In genomic region chrX:14920196-14920595, GRCh38 we compare ENCODE assay signal across 32 cellular contexts. TPM values are rescaled to one million over a fixed set of nuclear protein-coding genes. Genes with fewer than 3 reads are reported as not detected.
DNase-seq lines count a peak whose midpoint lies in the region; ATAC-seq, FAIRE-seq and TF ChIP-seq lines count a peak whose summit lies in the region.
"Had no signal": no experiment of that assay in that cellular context is flagged by ENCODE, and none has a peak within 500 bp of the region (broad histone marks: within the 10 kb centered on the region; RNA-seq: fewer than 3 reads in every experiment).

No MANE protein-coding gene starts in this region.

- peak in 1 of 2 experiments; percentile 21; a peak in 1 of 4 replicates for TF ChIP-seq EP300 in SK-N-SH (IDR thresholded peaks at IDR 0.05; ENCODE audit: borderline replicate concordance in 1 of 2, low read depth in 1 of 2, low read length in 1 of 2)

- 41% methylated on average over 2 of the region's 2 CpGs for WGBS in SK-N-SH (ENCODE audit: low lambda C conversion rate)

- POLR2A ChIA-PET in SK-N-SH (lab: Yijun Ruan, JAX): no interaction called here

- no peak overlapping the region for H3K4me2 ChIP-seq in SK-N-SH
- H3K4me2 ChIP-seq: neural progenitor cell had no signal

- DNase-seq in SK-N-SH (no peak), amniotic epithelial cell (ENCODE audit: low read depth) (peak; percentile 49), fibroblast of mammary gland (ENCODE audit: low read depth) (peak; percentile 33), right atrium auricular region (ENCODE audit: low spot score) (no peak), NCI-H1048 (lab: John Stamatoyannopoulos, UW) (no peak), RCC 7860 (ENCODE audit: low spot score) (no peak)
- no peak for DNase-seq in stimulated activated CD4-positive, alpha-beta T cell treated with anti-CD3 and anti-CD28 coated beads, Interleukin-2, amount 100 ng/mL, for 48 hours
- DNase-seq: activated CD4-positive, alpha-beta T cell treated with anti-CD3 and anti-CD28 coated beads, Interleukin-2, amount 50 U/mL, for 48 hours; activated naive CD8-positive, alpha-beta T cell treated with anti-CD3 and anti-CD28 coated beads, Interleukin-2, amount 50 U/mL, for 24 hours; activated T-cell treated with anti-CD3 and anti-CD28 coated beads, Interleukin-2, amount 50 U/mL, for 48 hours; CD8-positive, alpha-beta T cell; effector CD4-positive, alpha-beta T cell; foreskin melanocyte; heart left ventricle; KG1; left ventricle myocardium inferior; mesendoderm; NCI-H1417; NCI-H2081 treated with DMSO at 0.1 percent for 48 hours; NCI-H2227 treated with DMSO at 0.1 percent for 48 hours; NCI-H526; NK-92 treated with Interleukin-12 subunit alpha and Interleukin-12 subunit beta, amount 100 ng/mL, for 24 hours; T-helper 2 cell; transverse colon had no signal

- H2AFZ ChIP-seq in SK-N-SH (ENCODE audit: low read depth): no peak overlapping the region
- H2AFZ ChIP-seq: neural progenitor cell had no signal

- no peaks in the 10 kb centered on the region for H4K20me1 ChIP-seq in SK-N-SH (ENCODE audit: insufficient read depth)

- FAIRE-seq in RCC 7860 (lab: Jason Lieb, UNC): no peak
- FAIRE-seq: GM12891, H1, keratinocyte had no signal

- H3K27ac ChIP-seq in SK-N-SH (ENCODE audit: low read depth in 2 of 2, low read length in 1 of 2) (peak overlapping the region in 1 of 2 experiments; percentile 42; a peak in 2 of 4 replicates), right atrium auricular region (no peak overlapping the region)
- H3K27ac ChIP-seq: 22Rv1, epithelial cell of prostate, heart left ventricle, left ventricle myocardium inferior, neural progenitor cell, transverse colon had no signal

- CTCF ChIA-PET in SK-N-SH (lab: Yijun Ruan, JAX): interaction anchor here (0.9 kb wide), 1 partner anchor 60 kb away, joined by 3 read pairs; no protein-coding TSS in a partner anchor

- H3K79me2 ChIP-seq in SK-N-SH (ENCODE audit: insufficient read depth): no peaks in the 10 kb centered on the region

- no peaks in the 10 kb centered on the region for H3K36me3 ChIP-seq in SK-N-SH (replicated peaks in 1 of 2; ENCODE audit: control insufficient read depth in 1 of 2, insufficient read depth in 2 of 2, low read length in 1 of 2)
- H3K36me3 ChIP-seq in right atrium auricular region: peaks cover 11% of the 10 kb centered on the region
- H3K36me3 ChIP-seq: neural progenitor cell, transverse colon had no signal

- H3F3A ChIP-seq in SK-N-SH (replicated peaks; ENCODE audit: insufficient read depth): peaks cover 8% of the 10 kb centered on the region

- ATAC-seq in SK-N-SH treated with all-trans-retinoic acid at 6 μM for 48 hours: no peak
- ATAC-seq: activated naive CD8-positive, alpha-beta T cell treated with anti-CD3 and anti-CD28 coated beads, Interleukin-2, amount 50 U/mL, for 24 hours; CD8-positive, alpha-beta T cell; heart left ventricle; Right ventricle myocardium inferior had no signal

- H3K27me3 ChIP-seq in SK-N-SH (ENCODE audit: insufficient read depth): no peaks in the 10 kb centered on the region
- H3K27me3 ChIP-seq in right atrium auricular region: no peaks in the 10 kb centered on the region
- H3K27me3 ChIP-seq: heart left ventricle, neural progenitor cell, transverse colon had no signal

- H3K4me3 ChIP-seq in SK-N-SH (ENCODE audit: low read depth in 2 of 2, low read length in 1 of 2): no peak overlapping the region
- no peak overlapping the region for H3K4me3 ChIP-seq in fibroblast of mammary gland (ENCODE audit: control insufficient read depth, low read depth, low read length)
- H3K4me3 ChIP-seq in right atrium auricular region: no peak overlapping the region
- H3K4me3 ChIP-seq: heart left ventricle, left ventricle myocardium inferior, neural progenitor cell, transverse colon had no signal

- TF ChIP-seq CTCF in SK-N-SH (IDR thresholded peaks at IDR 0.05): no peak
- TF ChIP-seq CTCF in fibroblast of mammary gland (conservative IDR thresholded peaks at IDR 0.05; ENCODE audit: control insufficient read depth, insufficient read depth, low read depth, low read length): no peak
- TF ChIP-seq CTCF in right atrium auricular region (IDR thresholded peaks at IDR 0.05): no peak

- H3K9me2 ChIP-seq in SK-N-SH: no peaks in the 10 kb centered on the region

- H3K9me3 ChIP-seq in SK-N-SH (no peaks in the 10 kb centered on the region), right atrium auricular region (no peaks in the 10 kb centered on the region)
- H3K9me3 ChIP-seq: heart left ventricle, left ventricle myocardium inferior, transverse colon had no signal

- TF ChIP-seq RAD21 in SK-N-SH (IDR thresholded peaks at IDR 0.05; ENCODE audit: low read length): no peak

- no peak overlapping the region for H3K9ac ChIP-seq in SK-N-SH
- H3K9ac ChIP-seq: neural progenitor cell had no signal

- peaks cover 5 to 9% of the 10 kb centered on the region in 2 experiments; a peak in 2 of 4 replicates for H3K4me1 ChIP-seq in SK-N-SH (ENCODE audit: control insufficient read depth in 1 of 2, insufficient read depth in 2 of 2, low read depth in 1 of 2, low read length in 1 of 2)
- H3K4me1 ChIP-seq in right atrium auricular region: no peaks in the 10 kb centered on the region
- H3K4me1 ChIP-seq: heart left ventricle, left ventricle myocardium inferior, transverse colon had no signal

TF ChIP-seq in SK-N-SH, 30 proteins besides CTCF, POLR2A, EP300 and RAD21:
- 0 out of 2 replicates have a peak, but pooled peaks have one; percentile 12 for TF ChIP-seq TCF12 (IDR thresholded peaks at IDR 0.05)
- TF ChIP-seq PBX3 (IDR thresholded peaks at IDR 0.05): no peak
TF ChIP-seq in SK-N-SH: peak in this region for 1.

TF ChIP-seq in SK-N-SH treated with all-trans-retinoic acid at 6 μM for 48 hours, 23 proteins besides CTCF, POLR2A, EP300 and RAD21:
- TF ChIP-seq ISL1 (CRISPR knock-in tag; IDR thresholded peaks at IDR 0.05) (no peak), RARB (CRISPR knock-in tag; IDR thresholded peaks at IDR 0.05) (no peak), ZFP3 (CRISPR knock-in tag; IDR thresholded peaks at IDR 0.05) (no peak), ZNF8 (CRISPR knock-in tag; IDR thresholded peaks at IDR 0.05) (no peak), ZFP30 (CRISPR knock-in tag; IDR thresholded peaks at IDR 0.05) (no peak), ESRRG (CRISPR knock-in tag; IDR thresholded peaks at IDR 0.05) (no peak), TCF4 (CRISPR knock-in tag; IDR thresholded peaks at IDR 0.05; ENCODE audit: borderline replicate concordance) (no peak), ARNTL (CRISPR knock-in tag; IDR thresholded peaks at IDR 0.05; ENCODE audit: borderline replicate concordance, low read depth) (no peak)
TF ChIP-seq in SK-N-SH treated with all-trans-retinoic acid at 6 μM for 48 hours: peak in this region for 0.

RNA-seq across cellular contexts. Expression of gene MOSPD2, which starts 47.0 kb away (rescaled TPM):
- polyA plus RNA-seq in SK-N-SH (2012; rRNA removed): 7.6 and 11.6 TPM in 2 replicates
- 9.2 and 11.4 TPM in 2 replicates for polyA plus RNA-seq in SK-N-SH (2012; cell fraction: cytosol; rRNA removed)
- polyA plus RNA-seq in SK-N-SH (2012; cell fraction: nucleus; rRNA removed): 11.7 and 28.5 TPM in 2 replicates
- 1 to 10 TPM; 4.3 to 9.6 TPM for total RNA-seq in right atrium auricular region

RNA-seq across cellular contexts. Expression of gene FANCB, which starts 47.3 kb away (rescaled TPM):
- 0.81 and 1.2 TPM in 2 replicates for polyA plus RNA-seq in SK-N-SH (2012; rRNA removed)
- 0.94 and 1.1 TPM in 2 replicates for polyA plus RNA-seq in SK-N-SH (2012; cell fraction: cytosol; rRNA removed)
- polyA plus RNA-seq in SK-N-SH (2012; cell fraction: nucleus; rRNA removed): 1.2 and 1.9 TPM in 2 replicates
- total RNA-seq in right atrium auricular region: under 1 TPM; 0.47 to 0.59 TPM

Comparison
In these comparisons a context has a peak if more than half of its experiments do, and no peak if none do; other contexts are left out.
1. DNase-seq: peak in amniotic epithelial cell (single experiment) and fibroblast of mammary gland (single experiment); none in SK-N-SH (single experiment), stimulated activated CD4-positive, alpha-beta T cell treated with anti-CD3 and anti-CD28 coated beads, Interleukin-2, amount 100 ng/mL, for 48 hours (0 of 2), right atrium auricular region (single experiment), NCI-H1048 (single experiment) and RCC 7860 (single experiment).